8 cellular contexts compared by ENCODE assay signal in the genomic region with DNA sequence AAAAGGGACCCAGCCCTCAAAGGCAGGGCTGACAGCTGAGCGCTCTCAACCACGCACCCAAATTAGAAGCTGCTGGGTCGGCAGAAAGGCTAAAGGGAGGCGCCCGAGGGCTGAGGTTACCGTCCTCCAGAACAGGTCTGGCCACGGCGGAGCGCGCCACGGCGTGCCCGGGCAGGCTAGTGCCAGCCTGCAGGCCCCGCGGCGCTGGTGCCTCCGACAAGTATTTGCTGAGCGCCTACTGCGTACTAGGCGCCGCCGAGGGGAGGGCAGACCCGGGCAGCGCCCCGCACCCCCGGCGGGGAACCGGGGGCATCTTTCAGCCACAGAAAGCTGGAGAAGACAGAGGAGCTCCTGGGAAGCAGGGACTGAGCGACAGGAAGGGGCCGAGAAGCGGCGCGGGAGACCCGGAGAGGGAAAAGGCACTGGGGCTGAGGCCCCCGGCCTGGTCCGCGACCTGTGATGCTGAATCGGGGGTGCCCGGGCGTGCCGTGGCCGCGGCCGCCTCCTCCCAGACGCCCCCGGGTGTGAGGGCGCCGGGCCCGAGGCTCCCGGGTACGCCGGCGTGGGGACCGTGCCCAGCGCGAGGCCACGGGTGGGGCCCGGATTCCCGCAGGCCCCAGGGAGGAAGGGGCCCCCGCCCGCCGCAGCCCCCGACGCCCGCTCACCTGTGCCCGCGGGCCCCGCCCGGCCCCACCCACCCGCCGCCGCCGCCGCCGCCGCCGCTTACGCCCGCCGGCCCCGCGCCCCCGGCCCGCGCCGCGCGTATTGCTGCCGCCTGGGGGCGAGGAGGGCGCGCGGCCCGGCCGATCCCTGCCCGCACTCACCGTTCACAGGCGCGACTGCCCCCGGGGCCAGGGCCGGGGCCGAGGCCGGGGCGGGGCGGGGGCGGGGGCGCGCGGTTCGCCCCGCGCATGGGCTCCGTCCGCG. TPM values are rescaled to one million over a fixed set of nuclear protein-coding genes. Genes with fewer than 3 reads are reported as not detected.
DNase-seq lines count a peak whose midpoint lies in the region; ATAC-seq and TF ChIP-seq lines count a peak whose summit lies in the region.

No MANE protein-coding gene starts in this region.

- peaks cover 11 to 28% of the 10 kb centered on the region in 2 donors for H3K27me3 ChIP-seq in muscle layer of colon (ENCODE audit: control insufficient read depth in 1 of 2, insufficient read depth in 2 of 2, low read length in 2 of 2)

- H3K36me3 ChIP-seq in muscle layer of colon (ENCODE audit: insufficient read depth, low read length) = peaks cover 11% of the 10 kb centered on the region

- DNase-seq in NCI-H2171 treated with DMSO at 0.1 percent for 48 hours (lab: John Stamatoyannopoulos, UW) (peak; percentile 6), NCI-H2171 (lab: John Stamatoyannopoulos, UW) (no peak), SK-N-DZ (ENCODE audit: low spot score) (no peak), superior temporal gyrus (ENCODE audit: extremely low spot score) (no peak)
- DNase-seq in effector memory CD8-positive, alpha-beta T cell = peak in 1 of 3 experiments; percentile 26

- H3K36me3 Mint-ChIP-seq in effector memory CD8-positive, alpha-beta T cell (ENCODE audit: insufficient read depth) = peaks cover 40% of the 10 kb centered on the region

- no peaks in the 10 kb centered on the region for H3K27me3 Mint-ChIP-seq in effector memory CD8-positive, alpha-beta T cell

- no peaks in the 10 kb centered on the region for H3K9me3 ChIP-seq in muscle layer of colon (ENCODE audit: low read length)

- peak overlapping the region; percentile 67 to 85 for H3K4me3 ChIP-seq in muscle layer of colon (ENCODE audit: low read depth in 1 of 2, low read length in 2 of 2)

- no peaks in the 10 kb centered on the region for H3K9me3 Mint-ChIP-seq in effector memory CD8-positive, alpha-beta T cell

- peaks cover 14 to 18% of the 10 kb centered on the region in 2 donors for H3K4me1 Mint-ChIP-seq in effector memory CD8-positive, alpha-beta T cell (ENCODE audit: low read depth in 2 of 2)

- H3K9ac ChIP-seq in muscle layer of colon (ENCODE audit: low read length) = peak overlapping the region; percentile 53

- H3K27ac ChIP-seq in VCaP (peak overlapping the region; percentile 86), muscle layer of colon (ENCODE audit: low read depth, low read length) (peak overlapping the region; percentile 80)

- H3K27ac Mint-ChIP-seq in effector memory CD8-positive, alpha-beta T cell = peak overlapping the region in 1 of 2 donors; percentile 35

- peak overlapping the region; percentile 67 to 71 for H3K4me3 Mint-ChIP-seq in effector memory CD8-positive, alpha-beta T cell

- ATAC-seq in HG03196 (IDR thresholded peaks at IDR 0.05; ENCODE audit: unreplicated experiment) = peak; percentile 5
- ATAC-seq in effector memory CD8-positive, alpha-beta T cell (replicated peaks) = peak; percentile 13

- no peak; the same call in 1 of the 2 replicates for TF ChIP-seq CTCF in VCaP (conservative IDR thresholded peaks at IDR 0.05)

- peaks cover 14% of the 10 kb centered on the region for H3K4me1 ChIP-seq in muscle layer of colon (ENCODE audit: insufficient read depth, low read length)

RNA-seq across cellular contexts. Expression of gene HRAS, which starts 0.5 kb away (rescaled TPM):
- 53.4 and 62.1 TPM in 2 replicates for polyA plus RNA-seq in SK-N-DZ (2014; cell fraction: cytosol; rRNA removed)
- polyA plus RNA-seq in SK-N-DZ (2014; cell fraction: nucleus; rRNA removed) = 109 and 113 TPM in 2 replicates

RNA-seq across cellular contexts. Expression of gene LRRC56, which starts 2.5 kb away (rescaled TPM):
- 0.15 and 0.18 TPM in 2 replicates for polyA plus RNA-seq in SK-N-DZ (2014; cell fraction: cytosol; rRNA removed)
- polyA plus RNA-seq in SK-N-DZ (2014; cell fraction: nucleus; rRNA removed) = 0.54 and 0.75 TPM in 2 replicates

RNA-seq across cellular contexts. Expression of gene LMNTD2, which starts 25.7 kb away (rescaled TPM):
- polyA plus RNA-seq in SK-N-DZ (2014; cell fraction: cytosol; rRNA removed) = 0.52 and 2.6 TPM in 2 replicates
- polyA plus RNA-seq in SK-N-DZ (2014; cell fraction: nucleus; rRNA removed) = 4.3 and 6.4 TPM in 2 replicates

RNA-seq across cellular contexts. Expression of gene RASSF7, which starts 25.9 kb away (rescaled TPM):
- 25.4 and 30.7 TPM in 2 replicates for polyA plus RNA-seq in SK-N-DZ (2014; cell fraction: cytosol; rRNA removed)
- polyA plus RNA-seq in SK-N-DZ (2014; cell fraction: nucleus; rRNA removed) = 37.4 and 45.5 TPM in 2 replicates

RNA-seq across cellular contexts. Expression of gene RNH1, which starts 27.8 kb away (rescaled TPM):
- 83.8 and 94.1 TPM in 2 replicates for polyA plus RNA-seq in SK-N-DZ (2014; cell fraction: cytosol; rRNA removed)
- 105 and 120 TPM in 2 replicates for polyA plus RNA-seq in SK-N-DZ (2014; cell fraction: nucleus; rRNA removed)
